1 cellular context compared by ENCODE assay signal in genomic region chr2:234459401-234460009, GRCh38.
A peak's percentile ranks its signal among the peaks of the same experiment; 100 is the strongest.
TF ChIP-seq lines count a peak whose summit lies in the region.

No MANE protein-coding gene starts in this region.

TF ChIP-seq in HEK293, 187 proteins besides CTCF, POLR2A, EP300 and RAD21 (continued from another document):
- no peak for TF ChIP-seq ZBTB26 (tag by site-specific recombination; optimal IDR thresholded peaks at IDR 0.05)
- no peak for TF ChIP-seq PRDM10 (tag by site-specific recombination; IDR thresholded peaks at IDR 0.05)
- TF ChIP-seq ZFP41 (tag by site-specific recombination; IDR thresholded peaks at IDR 0.05; ENCODE audit: borderline replicate concordance), result no peak
- TF ChIP-seq ZFP69B (tag by site-specific recombination; IDR thresholded peaks at IDR 0.05), result 0 out of 2 replicates have a peak, but pooled peaks have one; percentile 63
- no peak for TF ChIP-seq ZNF747 (tag by site-specific recombination; IDR thresholded peaks at IDR 0.05)
- TF ChIP-seq HOXC10 (CRISPR knock-in tag; IDR thresholded peaks at IDR 0.05), result no peak
- no peak for TF ChIP-seq ZFP3 (tag by site-specific recombination; IDR thresholded peaks at IDR 0.05; ENCODE audit: low read depth)
- no peak for TF ChIP-seq ZNF354C (tag by site-specific recombination; IDR thresholded peaks at IDR 0.05; ENCODE audit: borderline replicate concordance, low read depth)
- TF ChIP-seq ZNF24 (tag by site-specific recombination; IDR thresholded peaks at IDR 0.05), result no peak
- TF ChIP-seq, protein P1, sequence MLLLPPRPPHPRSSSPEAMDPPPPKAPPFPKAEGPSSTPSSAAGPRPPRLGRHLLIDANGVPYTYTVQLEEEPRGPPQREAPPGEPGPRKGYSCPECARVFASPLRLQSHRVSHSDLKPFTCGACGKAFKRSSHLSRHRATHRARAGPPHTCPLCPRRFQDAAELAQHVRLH (tag by site-specific recombination; IDR thresholded peaks at IDR 0.05), result no peak
- TF ChIP-seq KLF17 (tag by site-specific recombination; IDR thresholded peaks at IDR 0.05), result 0 out of 2 replicates have a peak, but pooled peaks have one; percentile 18
- TF ChIP-seq ZNF48 (tag by site-specific recombination; IDR thresholded peaks at IDR 0.05), result no peak
- TF ChIP-seq, protein P2, sequence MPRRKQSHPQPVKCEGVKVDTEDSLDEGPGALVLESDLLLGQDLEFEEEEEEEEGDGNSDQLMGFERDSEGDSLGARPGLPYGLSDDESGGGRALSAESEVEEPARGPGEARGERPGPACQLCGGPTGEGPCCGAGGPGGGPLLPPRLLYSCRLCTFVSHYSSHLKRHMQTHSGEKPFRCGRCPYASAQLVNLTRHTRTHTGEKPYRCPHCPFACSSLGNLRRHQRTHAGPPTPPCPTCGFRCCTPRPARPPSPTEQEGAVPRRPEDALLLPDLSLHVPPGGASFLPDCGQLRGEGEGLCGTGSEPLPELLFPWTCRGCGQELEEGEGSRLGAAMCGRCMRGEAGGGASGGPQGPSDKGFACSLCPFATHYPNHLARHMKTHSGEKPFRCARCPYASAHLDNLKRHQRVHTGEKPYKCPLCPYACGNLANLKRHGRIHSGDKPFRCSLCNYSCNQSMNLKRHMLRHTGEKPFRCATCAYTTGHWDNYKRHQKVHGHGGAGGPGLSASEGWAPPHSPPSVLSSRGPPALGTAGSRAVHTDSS (tag by site-specific recombination; IDR thresholded peaks at IDR 0.05), result no peak
- no peak for TF ChIP-seq ZBTB1 (tag by site-specific recombination; IDR thresholded peaks at IDR 0.05)
- no peak for TF ChIP-seq REPIN1 (tag by site-specific recombination; IDR thresholded peaks at IDR 0.05; ENCODE audit: low read depth)
- no peak for TF ChIP-seq PATZ1 (tag by site-specific recombination; IDR thresholded peaks at IDR 0.05)
- TF ChIP-seq ZNF433 (tag by site-specific recombination; IDR thresholded peaks at IDR 0.05; ENCODE audit: low read depth), result no peak
- no peak for TF ChIP-seq ZNF174 (tag by site-specific recombination; IDR thresholded peaks at IDR 0.05)
- TF ChIP-seq KLF1 (tag by site-specific recombination; IDR thresholded peaks at IDR 0.05), result peak; percentile 33; the same call in 1 of the 2 replicates
- TF ChIP-seq ZNF140 (tag by site-specific recombination; IDR thresholded peaks at IDR 0.05), result no peak
- TF ChIP-seq, protein P3, sequence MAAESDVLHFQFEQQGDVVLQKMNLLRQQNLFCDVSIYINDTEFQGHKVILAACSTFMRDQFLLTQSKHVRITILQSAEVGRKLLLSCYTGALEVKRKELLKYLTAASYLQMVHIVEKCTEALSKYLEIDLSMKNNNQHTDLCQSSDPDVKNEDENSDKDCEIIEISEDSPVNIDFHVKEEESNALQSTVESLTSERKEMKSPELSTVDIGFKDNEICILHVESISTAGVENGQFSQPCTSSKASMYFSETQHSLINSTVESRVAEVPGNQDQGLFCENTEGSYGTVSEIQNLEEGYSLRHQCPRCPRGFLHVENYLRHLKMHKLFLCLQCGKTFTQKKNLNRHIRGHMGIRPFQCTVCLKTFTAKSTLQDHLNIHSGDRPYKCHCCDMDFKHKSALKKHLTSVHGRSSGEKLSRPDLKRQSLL (tag by site-specific recombination; IDR thresholded peaks at IDR 0.05), result no peak
